ENCODE assay signal across 16 cellular contexts in genomic region chrX:290476-291166, GRCh38.
"Had no signal": no experiment of that assay in that cellular context is flagged by ENCODE, and none has a peak within 500 bp of the region (broad histone marks: within the 10 kb centered on the region; RNA-seq: fewer than 3 reads in every experiment).

No MANE protein-coding gene starts in this region.

- H3K27me3 ChIP-seq: esophagus muscularis mucosa, neutrophil, SJSA1, testis had no signal

- H3K4me2 ChIP-seq: smooth muscle cell had no signal

- H3K4me3 Mint-ChIP-seq: activated B cell treated with CpG ODN at 0.5 μM for 24 hours; activated T-cell treated with anti-CD3 and anti-CD28 coated beads, Interleukin-2, amount 50 U/mL, for 24 hours; naive thymus-derived CD8-positive, alpha-beta T cell; stimulated activated naive CD8-positive, alpha-beta T cell treated with anti-CD3 and anti-CD28 coated beads, Interleukin-15, amount 100 ng/mL, for 72 hours had no signal

- ATAC-seq: activated naive CD4-positive, alpha-beta T cell treated with anti-CD3 and anti-CD28 coated beads, Interleukin-2, amount 50 U/mL, for 72 hours; naive thymus-derived CD8-positive, alpha-beta T cell; stimulated activated naive CD8-positive, alpha-beta T cell treated with anti-CD3 and anti-CD28 coated beads, Interleukin-15, amount 100 ng/mL, for 72 hours had no signal

- H3K27ac ChIP-seq: coronary artery, esophagus muscularis mucosa, neutrophil, SJSA1, testis had no signal

- H3K27ac Mint-ChIP-seq: activated B cell treated with CpG ODN at 0.5 μM for 24 hours; activated naive CD4-positive, alpha-beta T cell treated with anti-CD3 and anti-CD28 coated beads, Interleukin-2, amount 50 U/mL, for 72 hours; activated T-cell treated with anti-CD3 and anti-CD28 coated beads, Interleukin-2, amount 50 U/mL, for 24 hours; naive thymus-derived CD8-positive, alpha-beta T cell; stimulated activated naive CD8-positive, alpha-beta T cell treated with anti-CD3 and anti-CD28 coated beads, Interleukin-15, amount 100 ng/mL, for 72 hours had no signal

- DNase-seq: activated B cell treated with CpG ODN at 0.5 μM for 24 hours; activated CD4-positive, alpha-beta T cell treated with anti-CD3 and anti-CD28 coated beads, Interleukin-2, amount 50 U/mL, for 48 hours; activated T-cell treated with anti-CD3 and anti-CD28 coated beads, Interleukin-2, amount 50 U/mL, for 24 hours; caudate nucleus; hippocampal formation; SW 1271; testis had no signal

- H3K9me3 Mint-ChIP-seq: activated B cell treated with CpG ODN at 0.5 μM for 24 hours; activated naive CD4-positive, alpha-beta T cell treated with anti-CD3 and anti-CD28 coated beads, Interleukin-2, amount 50 U/mL, for 72 hours; activated T-cell treated with anti-CD3 and anti-CD28 coated beads, Interleukin-2, amount 50 U/mL, for 24 hours; naive thymus-derived CD8-positive, alpha-beta T cell; stimulated activated naive CD8-positive, alpha-beta T cell treated with anti-CD3 and anti-CD28 coated beads, Interleukin-15, amount 100 ng/mL, for 72 hours had no signal

- H3K27me3 Mint-ChIP-seq: activated B cell treated with CpG ODN at 0.5 μM for 24 hours; activated T-cell treated with anti-CD3 and anti-CD28 coated beads, Interleukin-2, amount 50 U/mL, for 24 hours; naive thymus-derived CD8-positive, alpha-beta T cell; stimulated activated naive CD8-positive, alpha-beta T cell treated with anti-CD3 and anti-CD28 coated beads, Interleukin-15, amount 100 ng/mL, for 72 hours had no signal

- H3K4me3 ChIP-seq: coronary artery, esophagus muscularis mucosa, lung, SJSA1, smooth muscle cell, testis had no signal

- H3K4me1 ChIP-seq: SJSA1, testis had no signal

- H3K9me3 ChIP-seq: esophagus muscularis mucosa, neutrophil, SJSA1, testis had no signal
